16 cellular contexts compared by ENCODE assay signal in the genomic region with DNA sequence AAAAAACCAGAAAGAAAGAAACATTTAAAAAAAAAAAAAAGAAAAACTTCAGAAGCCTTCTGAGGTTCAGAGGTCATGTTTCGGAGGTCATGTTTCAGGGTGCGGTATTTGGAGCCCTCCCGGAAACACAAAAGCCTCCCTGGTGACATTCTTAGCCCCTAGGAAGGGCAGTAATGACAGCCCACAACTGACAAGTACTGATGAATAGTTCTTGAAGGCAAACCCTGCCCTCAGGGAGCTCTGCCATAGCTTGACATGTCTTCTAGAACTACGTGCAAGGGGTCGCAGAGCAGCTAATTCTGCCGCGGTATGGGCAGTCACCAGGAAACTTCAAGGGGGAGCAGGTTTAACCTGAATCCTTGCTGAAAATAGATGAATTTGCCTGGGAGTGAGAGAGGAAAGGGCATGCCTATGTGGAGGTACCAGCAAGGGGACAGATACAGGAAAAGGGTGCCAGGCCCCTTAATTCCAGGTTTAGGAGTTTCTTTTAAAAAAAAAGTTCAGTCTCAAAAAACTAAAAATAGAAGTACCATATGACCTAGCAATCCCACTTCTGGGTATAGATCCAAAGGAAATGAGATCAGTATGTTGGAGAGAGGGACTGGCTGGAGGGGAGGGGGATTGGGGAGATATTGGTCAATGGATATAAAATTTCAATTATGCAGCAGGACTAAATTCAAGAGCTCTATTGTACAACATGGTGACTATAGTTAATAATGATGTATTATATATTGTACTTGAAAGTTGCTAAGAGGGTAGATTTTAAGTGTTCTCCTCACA.
DNase-seq lines count a peak whose midpoint lies in the region; ATAC-seq and TF ChIP-seq lines count a peak whose summit lies in the region.
"Had no signal": no experiment of that assay in that cellular context is flagged by ENCODE, and none has a peak within 500 bp of the region (broad histone marks: within the 10 kb centered on the region; RNA-seq: fewer than 3 reads in every experiment).

No MANE protein-coding gene starts in this region.

- H3K4me3 Mint-ChIP-seq in activated B cell treated with CpG ODN at 0.5 μM for 24 hours (no peak overlapping the region), osteocyte (ENCODE audit: unreplicated experiment) (no peak overlapping the region)
- H3K4me3 Mint-ChIP-seq: activated T-helper 17 cell treated with anti-CD3 and anti-CD28 coated beads, Interleukin-2, amount 50 U/mL, for 72 hours; CD4-positive, CD25-positive, alpha-beta regulatory T cell had no signal

- POLR2A ChIA-PET in activated B cell treated with CpG ODN at 0.5 μM for 24 hours (lab: Charles Lee) = interaction anchor here (0.6 to 2.3 kb wide), 12 partner anchors 8 to 1292 kb away, joined by 3 to 15 read pairs (median 4); no protein-coding TSS in a partner anchor

- DNase-seq in activated B cell treated with CpG ODN at 0.5 μM for 24 hours (no peak), osteocyte (ENCODE audit: extremely low spot score, unreplicated experiment) (no peak), Kasumi-1 (lab: John Stamatoyannopoulos, UW) (no peak), superior temporal gyrus (ENCODE audit: extremely low spot score) (no peak)
- DNase-seq in activated T-cell treated with anti-CD3 and anti-CD28 coated beads, Interleukin-2, amount 50 U/mL, for 48 hours = no peak
- no peak for DNase-seq in stimulated activated naive CD8-positive, alpha-beta T cell treated with anti-CD3 and anti-CD28 coated beads, Interleukin-15, Interleukin-2, amounts not matched to agents 100 U/mL and 50 U/mL, for 24 hours
- DNase-seq: activated CD4-positive, alpha-beta T cell treated with anti-CD3 and anti-CD28 coated beads for 48 hours; CD4-positive, CD25-positive, alpha-beta regulatory T cell; effector memory CD4-positive, alpha-beta T cell; heart left ventricle; left lung; NCI-H2029 had no signal

- H3K9me3 Mint-ChIP-seq in activated B cell treated with CpG ODN at 0.5 μM for 24 hours (no peaks in the 10 kb centered on the region), osteocyte (ENCODE audit: unreplicated experiment) (no peaks in the 10 kb centered on the region)
- H3K9me3 Mint-ChIP-seq: activated T-helper 17 cell treated with anti-CD3 and anti-CD28 coated beads, Interleukin-2, amount 50 U/mL, for 72 hours had no signal

- peaks cover 30% of the 10 kb centered on the region for H3K36me3 Mint-ChIP-seq in activated B cell treated with CpG ODN at 0.5 μM for 24 hours (ENCODE audit: low read depth)
- no peaks in the 10 kb centered on the region for H3K36me3 Mint-ChIP-seq in osteocyte (ENCODE audit: unreplicated experiment)
- H3K36me3 Mint-ChIP-seq: brain had no signal

- no peaks in the 10 kb centered on the region for H3K27me3 Mint-ChIP-seq in activated B cell treated with CpG ODN at 0.5 μM for 24 hours
- H3K27me3 Mint-ChIP-seq in osteocyte (ENCODE audit: unreplicated experiment) = no peaks in the 10 kb centered on the region
- H3K27me3 Mint-ChIP-seq: activated T-helper 17 cell treated with anti-CD3 and anti-CD28 coated beads, Interleukin-2, amount 50 U/mL, for 72 hours; brain; CD4-positive, CD25-positive, alpha-beta regulatory T cell had no signal

- CTCF ChIA-PET in activated B cell treated with CpG ODN at 0.5 μM for 24 hours (lab: Charles Lee) = interaction anchor here (0.8 to 1.5 kb wide), 3 partner anchors 43 to 203 kb away, joined by 3 to 4 read pairs (median 3); no protein-coding TSS in a partner anchor

- intact Hi-C loops in activated B cell treated with CpG ODN at 0.5 μM for 24 hours (cut with micrococcal nuclease) = loop anchor here (2.0 to 5.0 kb wide), 3 partner anchors 19 to 38 kb away; no protein-coding TSS in a partner anchor

- TF ChIP-seq CTCF in activated B cell treated with CpG ODN at 0.5 μM for 24 hours (IDR thresholded peaks at IDR 0.05) (no peak), osteocyte (IDR thresholded peaks at IDR 0.05) (no peak)

- peak overlapping the region; percentile 78 for H3K27ac Mint-ChIP-seq in activated B cell treated with CpG ODN at 0.5 μM for 24 hours
- peak overlapping the region; percentile 32 for H3K27ac Mint-ChIP-seq in osteocyte (ENCODE audit: unreplicated experiment)
- H3K27ac Mint-ChIP-seq: activated T-helper 17 cell treated with anti-CD3 and anti-CD28 coated beads, Interleukin-2, amount 50 U/mL, for 72 hours had no signal

- ATAC-seq in GM19351 (IDR thresholded peaks at IDR 0.05; ENCODE audit: unreplicated experiment) (peak; percentile 14), HG03095 (IDR thresholded peaks at IDR 0.05; ENCODE audit: unreplicated experiment) (peak; percentile 23), activated B cell treated with CpG ODN at 0.5 μM for 24 hours (ENCODE audit: low read depth) (peak; percentile 15)
- no peak for ATAC-seq in stimulated activated naive CD8-positive, alpha-beta T cell treated with anti-CD3 and anti-CD28 coated beads, Interleukin-15, Interleukin-2, amounts not matched to agents 100 U/mL and 50 U/mL, for 24 hours
- ATAC-seq: activated T-helper 17 cell treated with anti-CD3 and anti-CD28 coated beads, Interleukin-2, amount 50 U/mL, for 72 hours; heart left ventricle; left lung had no signal

- peaks cover 85% of the 10 kb centered on the region for H3K4me1 Mint-ChIP-seq in activated B cell treated with CpG ODN at 0.5 μM for 24 hours
- H3K4me1 Mint-ChIP-seq in osteocyte (ENCODE audit: unreplicated experiment) = peaks cover 42% of the 10 kb centered on the region
- H3K4me1 Mint-ChIP-seq: activated T-helper 17 cell treated with anti-CD3 and anti-CD28 coated beads, Interleukin-2, amount 50 U/mL, for 72 hours had no signal
